12 cellular contexts compared by ENCODE assay signal in the genomic region with DNA sequence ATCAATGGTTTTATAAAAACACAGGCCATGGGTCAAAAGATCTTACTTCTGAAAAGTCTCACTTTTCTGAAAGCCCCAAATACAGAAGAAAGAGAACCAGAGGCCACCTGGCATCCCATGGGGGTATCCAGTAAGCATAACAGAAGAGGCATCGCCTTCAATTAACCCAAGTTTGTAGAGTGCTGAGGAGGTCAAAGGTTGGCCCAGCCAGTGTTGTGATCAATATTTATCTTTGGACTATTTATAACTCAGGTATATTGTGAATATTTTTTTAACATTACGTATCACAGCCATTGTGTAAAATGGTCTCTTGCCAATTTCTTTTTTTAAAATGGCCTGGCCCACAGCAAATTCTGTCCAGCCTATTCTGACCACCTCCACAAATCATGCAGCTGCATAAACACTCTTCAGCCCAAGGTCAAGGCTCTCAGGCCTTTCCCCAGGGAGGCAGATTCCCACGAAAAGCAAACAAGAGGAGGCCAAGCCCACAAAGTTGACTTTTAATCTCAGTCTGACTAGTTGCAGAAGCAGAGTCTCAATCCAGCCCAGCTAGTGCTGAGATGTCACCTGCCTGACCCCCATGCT. TPM values are rescaled to one million over a fixed set of nuclear protein-coding genes. Genes with fewer than 3 reads are reported as not detected.
DNase-seq lines count a peak whose midpoint lies in the region; ATAC-seq and TF ChIP-seq lines count a peak whose summit lies in the region.
"Had no signal": no experiment of that assay in that cellular context is flagged by ENCODE, and none has a peak within 500 bp of the region (broad histone marks: within the 10 kb centered on the region; RNA-seq: fewer than 3 reads in every experiment).

No MANE protein-coding gene starts in this region.

- peak; percentile 18 for DNase-seq in DMS53 treated with DMSO at 0.1 percent for 48 hours (lab: John Stamatoyannopoulos, UW; ENCODE audit: unreplicated experiment)
- DNase-seq in ascending aorta (ENCODE audit: low spot score in 2 of 2), result no peak
- DNase-seq in left cardiac atrium, result no peak
- no peak for DNase-seq in sciatic nerve (ENCODE audit: low spot score)
- no peak for DNase-seq in hippocampal formation (lab: John Stamatoyannopoulos, UW)
- no peak for DNase-seq in activated naive CD4-positive, alpha-beta T cell (lab: John Stamatoyannopoulos, UW)
- DNase-seq in OCI-LY7 (ENCODE audit: low spot score), result no peak
- DNase-seq: activated T-cell treated with anti-CD3 and anti-CD28 coated beads, Interleukin-2, amount 50 U/mL, for 4 hours; Caco-2; NCI-H1417 treated with DMSO at 0.1 percent for 48 hours; nucleus accumbens had no signal

- H3K27me3 ChIP-seq in ascending aorta, result no peaks in the 10 kb centered on the region

- H3K79me2 ChIP-seq in OCI-LY7 (ENCODE audit: insufficient read depth, low read depth, low read length), result no peaks in the 10 kb centered on the region

- no peaks in the 10 kb centered on the region for H3K9me3 ChIP-seq in ascending aorta
- H3K9me3 ChIP-seq in OCI-LY7 (ENCODE audit: low read length), result no peaks in the 10 kb centered on the region
- H3K9me3 ChIP-seq: Caco-2 had no signal

- POLR2A ChIA-PET in OCI-LY7 (lab: Charles Lee), result no interaction called here

- H3K4me2 ChIP-seq in OCI-LY7 (ENCODE audit: low read length), result no peak overlapping the region

- no peak overlapping the region for H3K4me3 ChIP-seq in ascending aorta
- no peak overlapping the region for H3K4me3 ChIP-seq in OCI-LY7 (ENCODE audit: low read depth, low read length, poor library complexity, severe bottlenecking)

- intact Hi-C loops in ascending aorta (cut with DNase I), result loop anchor here (5.0 kb wide), 1 partner anchor 52 kb away; the partner anchor contains the start of gene EHD4
- intact Hi-C loops in left cardiac atrium (cut with DNase I), result loop anchor here in 1 of 2 donors (5.0 kb wide), 1 partner anchor 52 kb away; the partner anchor contains the start of gene EHD4
- intact Hi-C loops in sciatic nerve (cut with DNase I), result no loop called here
- intact Hi-C loops in OCI-LY7 (cut with micrococcal nuclease; ENCODE audit: unreplicated experiment), result no loop called here

- no TSS peak for BruUV-seq in OCI-LY7 (replicated peaks; lab: Mats Ljungman, UMichigan)

- peaks cover 8 to 21% of the 10 kb centered on the region in 2 donors for H3K36me3 ChIP-seq in ascending aorta
- peaks cover 27% of the 10 kb centered on the region; the same call in 1 of the 2 replicates for H3K36me3 ChIP-seq in OCI-LY7 (ENCODE audit: insufficient read depth, low read length)

- CTCF ChIA-PET in OCI-LY7 (lab: Charles Lee; ENCODE audit: unreplicated experiment), result no interaction called here

- no peaks in the 10 kb centered on the region for H3K9me2 ChIP-seq in OCI-LY7 (ENCODE audit: insufficient read depth, low read length)

- TF ChIP-seq CTCF in ascending aorta (IDR thresholded peaks at IDR 0.05), result no peak
- TF ChIP-seq CTCF in OCI-LY7 (conservative IDR thresholded peaks at IDR 0.05; ENCODE audit: low read length), result no peak

- H3K27ac ChIP-seq in ascending aorta, result peak overlapping the region; percentile 70 to 79
- no peak overlapping the region for H3K27ac ChIP-seq in OCI-LY7 (ENCODE audit: low read depth, low read length, poor library complexity, severe bottlenecking)

- H2AFZ ChIP-seq in OCI-LY7 (ENCODE audit: low read length), result no peak overlapping the region

- ATAC-seq in left cardiac atrium (peak; percentile 10 to 60), sciatic nerve (peak; percentile 92), HG03135 (IDR thresholded peaks at IDR 0.05; ENCODE audit: unreplicated experiment) (no peak)
- ATAC-seq: activated T-cell treated with anti-CD3 and anti-CD28 coated beads, Interleukin-2, amount 50 U/mL, for 4 hours had no signal

- H4K20me1 ChIP-seq in OCI-LY7 (ENCODE audit: insufficient read depth, low read length), result no peaks in the 10 kb centered on the region

- H3K4me1 ChIP-seq in ascending aorta, result peaks cover 33 to 58% of the 10 kb centered on the region in 2 donors
- no peaks in the 10 kb centered on the region for H3K4me1 ChIP-seq in OCI-LY7 (ENCODE audit: insufficient read depth, low read length, poor library complexity, severe bottlenecking)

RNA-seq across cellular contexts. Expression of gene SPTBN5, which starts 26.2 kb away (rescaled TPM):
- total RNA-seq in ascending aorta, result 1.5 TPM
- total RNA-seq in left cardiac atrium, result 1 to 10 TPM; 1.7 to 2.5 TPM
- 35.0 TPM for total RNA-seq in sciatic nerve
- 0.03 TPM in 2 replicates for total RNA-seq in OCI-LY7 (2014; rRNA removed; shearing (Covaris generic))
- 0.04 and 0.17 TPM in 2 replicates for total RNA-seq in OCI-LY7 (2022)

RNA-seq across cellular contexts. Expression of gene EHD4, which starts 52.3 kb away (rescaled TPM):
- total RNA-seq in ascending aorta (70.4 TPM), left cardiac atrium (10 to 100 TPM; 34.0 to 42.1 TPM), sciatic nerve (27.3 TPM), OCI-LY7 (2022) (19.4 and 20.7 TPM in 2 replicates)
- 13.5 and 14.2 TPM in 2 replicates for total RNA-seq in OCI-LY7 (2014; rRNA removed; shearing (Covaris generic))

Comparison
In these comparisons a context has a peak if more than half of its experiments do, and no peak if none do; other contexts are left out.
1. RNA of gene SPTBN5, which starts 26.2 kb away (total RNA-seq): 35.0 TPM in sciatic nerve (single experiment); 1.7 to 2.5 TPM in left cardiac atrium, 1.5 TPM in ascending aorta (single experiment) and 0.03 to 0.17 TPM in OCI-LY7; every median in the first group is over 10 times any median in the second.